In genomic region chr7:6709808-6710207, GRCh38 we compare ENCODE assay signal across 20 cellular contexts. TPM values are rescaled to one million over a fixed set of nuclear protein-coding genes. Genes with fewer than 3 reads are reported as not detected.
DNase-seq lines count a peak whose midpoint lies in the region; ATAC-seq and TF ChIP-seq lines count a peak whose summit lies in the region.
"Had no signal": no experiment of that assay in that cellular context is flagged by ENCODE, and none has a peak within 500 bp of the region (broad histone marks: within the 10 kb centered on the region; RNA-seq: fewer than 3 reads in every experiment).

No MANE protein-coding gene starts in this region.

- intact Hi-C loops in HCT116 (cut with micrococcal nuclease), result no loop called here

- H3K4me2 ChIP-seq in HCT116 (ENCODE audit: low read length), result no peak overlapping the region

- no peak for TF ChIP-seq POLR2A in HCT116 (IDR thresholded peaks at IDR 0.05; ENCODE audit: borderline replicate concordance, extremely low read depth, insufficient read depth, insufficient read length)

- H3K4me3 ChIP-seq in HCT116 (replicated peaks in 1 of 2; ENCODE audit: low read depth in 1 of 2, low read length in 2 of 2), result no peak overlapping the region
- H3K4me3 ChIP-seq: colonic mucosa, suprapubic skin had no signal

- CTCF ChIA-PET in HCT116 (lab: Charles Lee), result no interaction called here

- peaks cover 3% of the 10 kb centered on the region; the same call in 1 of the 2 replicates for H4K20me1 ChIP-seq in HCT116 (ENCODE audit: insufficient read depth)

- no peaks in the 10 kb centered on the region for H3K27me3 ChIP-seq in HCT116 (ENCODE audit: insufficient read depth, low read length)
- H3K27me3 ChIP-seq: colonic mucosa, suprapubic skin had no signal

- POLR2A ChIA-PET in HCT116 (lab: Charles Lee), result no interaction called here

- H3K9me2 ChIP-seq in HCT116 (ENCODE audit: insufficient read depth), result no peaks in the 10 kb centered on the region

- H2AFZ ChIP-seq in HCT116 (ENCODE audit: low read depth, low read length, poor library complexity, severe bottlenecking), result no peak overlapping the region

- H3K79me2 ChIP-seq in HCT116 (ENCODE audit: insufficient read depth, low read length), result peaks cover 19% of the 10 kb centered on the region

- ATAC-seq in HCT116 (no peak), GM21717 (IDR thresholded peaks at IDR 0.05; ENCODE audit: unreplicated experiment) (no peak)
- ATAC-seq: activated CD8-positive, alpha-beta memory T cell treated with anti-CD3 and anti-CD28 coated beads, Interleukin-2, amount 10 ng/mL, durations not matched to agents 7 days and 5 days; left colon had no signal

- TF ChIP-seq RAD21 in HCT116 (IDR thresholded peaks at IDR 0.05; ENCODE audit: low read depth), result no peak

- H3K27ac ChIP-seq in HCT116 (ENCODE audit: low read depth, low read length), result no peak overlapping the region
- H3K27ac ChIP-seq: colonic mucosa, neutrophil, suprapubic skin had no signal

- no TSS peak for BruUV-seq in HCT116 (replicated peaks; lab: Mats Ljungman, UMichigan)

- RAD21 ChIA-PET in HCT116 (lab: Charles Lee; ENCODE audit: low non-redundant PET in 1 of 2, low total read pairs in 2 of 2, uncharacterized antibody in 2 of 2, unreplicated experiment in 2 of 2), result no interaction called here

- TF ChIP-seq CTCF in HCT116 (IDR thresholded peaks at IDR 0.05 in 2 of 3, conservative IDR thresholded peaks at IDR 0.05 in 1 of 3; ENCODE audit: borderline replicate concordance in 1 of 3, insufficient read depth in 1 of 3, low read depth in 2 of 3, low read length in 2 of 3), result no peak

- peaks cover 2 to 5% of the 10 kb centered on the region in 2 experiments; a peak in 3 of 4 replicates for H3K36me3 ChIP-seq in HCT116 (ENCODE audit: control insufficient read depth in 1 of 2, insufficient read depth in 2 of 2, low read length in 2 of 2)
- H3K36me3 ChIP-seq: colonic mucosa, suprapubic skin had no signal

- no peaks in the 10 kb centered on the region; a peak in 1 of 4 replicates for H3K9me3 ChIP-seq in HCT116 (ENCODE audit: control insufficient read depth in 1 of 2, insufficient read depth in 1 of 2, low read depth in 1 of 2, low read length in 2 of 2)
- H3K9me3 ChIP-seq: colonic mucosa, neutrophil, suprapubic skin had no signal

- in situ Hi-C loops in ACHN (cut with HindIII; ENCODE audit: low pct_ligation_motif_present, low pct_unique_long_range_greater_than_20kb, low sequenced_read_pairs), result no loop called here

- peaks cover 5 to 19% of the 10 kb centered on the region in 2 experiments; a peak in 3 of 4 replicates for H3K4me1 ChIP-seq in HCT116 (ENCODE audit: control insufficient read depth in 1 of 2, insufficient read depth in 2 of 2, low read length in 2 of 2)

- DNase-seq in activated CD8-positive, alpha-beta memory T cell treated with anti-CD3 and anti-CD28 coated beads for 24 hours, result peak; percentile 52
- DNase-seq in activated CD8-positive, alpha-beta memory T cell treated with anti-CD3 and anti-CD28 coated beads, Interleukin-2, amount 50 U/mL, for 4 hours, result no peak
- DNase-seq in HCT116 (ENCODE audit: low read depth, low spot score) (peak; percentile 34), RPMI8226 (peak; percentile 38), ACHN (no peak), nucleus accumbens (lab: John Stamatoyannopoulos, UW) (no peak)
- peak; percentile 47 for DNase-seq in stimulated activated CD8-positive, alpha-beta memory T cell treated with anti-CD3 and anti-CD28 coated beads, Interleukin-4, amount 100 ng/mL, for 48 hours
- DNase-seq: activated CD8-positive, alpha-beta memory T cell treated with anti-CD3 and anti-CD28 coated beads, Interleukin-2, amount 10 ng/mL, durations not matched to agents 7 days and 5 days; activated naive CD4-positive, alpha-beta T cell; AML-193; Calu3; colonic mucosa; H7; left colon; NCI-H1105; NCI-H2227 treated with DMSO at 0.1 percent for 48 hours; retina had no signal

- no peak overlapping the region for H3K9ac ChIP-seq in HCT116 (ENCODE audit: low read length)

TF ChIP-seq in HCT116, 20 proteins besides CTCF, POLR2A, EP300 and RAD21:
- TF ChIP-seq ZBTB33 (IDR thresholded peaks at IDR 0.05; ENCODE audit: extremely low read depth, insufficient replicate concordance, low read length), result no peak
- TF ChIP-seq TCF7L2 (IDR thresholded peaks at IDR 0.05; ENCODE audit: borderline replicate concordance, extremely low read depth, insufficient read depth, insufficient read length), result no peak
- TF ChIP-seq ZNF274 (IDR thresholded peaks at IDR 0.05; ENCODE audit: low read depth, low read length), result no peak
- TF ChIP-seq CBX3 (IDR thresholded peaks at IDR 0.05; ENCODE audit: low read depth), result peak; percentile 74; the same call in 1 of the 2 replicates
- no peak for TF ChIP-seq POLR2AphosphoS5 (IDR thresholded peaks at IDR 0.05; ENCODE audit: low read depth, low read length)
- TF ChIP-seq SP1 (IDR thresholded peaks at IDR 0.05; ENCODE audit: low read depth), result peak; percentile 50; the same call in 1 of the 2 replicates
TF ChIP-seq in HCT116: peak in this region for 2.

RNA-seq across cellular contexts. Expression of gene ZNF12, which starts 3.1 kb away (rescaled TPM):
- total RNA-seq in HCT116 (2021; ENCODE audit: unreplicated experiment), result 19.0 TPM
- 5.4 and 11.6 TPM in 2 replicates for polyA plus RNA-seq in HCT116 (2012)

RNA-seq across cellular contexts. Expression of gene RSPH10B2, which starts 44.1 kb away (rescaled TPM):
- 0.37 TPM for total RNA-seq in HCT116 (2021; ENCODE audit: unreplicated experiment)
- 0.10 and 0.12 TPM in 2 replicates for polyA plus RNA-seq in HCT116 (2012)
- total RNA-seq: suprapubic skin had no signal

Comparison
In these comparisons a context has a peak if more than half of its experiments do, and no peak if none do; other contexts are left out.
1. DNase-seq: peak in activated CD8-positive, alpha-beta memory T cell treated with anti-CD3 and anti-CD28 coated beads for 24 hours (single experiment), HCT116 (single experiment), RPMI8226 (single experiment) and stimulated activated CD8-positive, alpha-beta memory T cell treated with anti-CD3 and anti-CD28 coated beads, Interleukin-4, amount 100 ng/mL, for 48 hours (single experiment); none in activated CD8-positive, alpha-beta memory T cell treated with anti-CD3 and anti-CD28 coated beads, Interleukin-2, amount 50 U/mL, for 4 hours (single experiment), ACHN (single experiment) and nucleus accumbens (0 of 56).